Comparison of ENCODE assay signal across 31 cellular contexts in the genomic region with DNA sequence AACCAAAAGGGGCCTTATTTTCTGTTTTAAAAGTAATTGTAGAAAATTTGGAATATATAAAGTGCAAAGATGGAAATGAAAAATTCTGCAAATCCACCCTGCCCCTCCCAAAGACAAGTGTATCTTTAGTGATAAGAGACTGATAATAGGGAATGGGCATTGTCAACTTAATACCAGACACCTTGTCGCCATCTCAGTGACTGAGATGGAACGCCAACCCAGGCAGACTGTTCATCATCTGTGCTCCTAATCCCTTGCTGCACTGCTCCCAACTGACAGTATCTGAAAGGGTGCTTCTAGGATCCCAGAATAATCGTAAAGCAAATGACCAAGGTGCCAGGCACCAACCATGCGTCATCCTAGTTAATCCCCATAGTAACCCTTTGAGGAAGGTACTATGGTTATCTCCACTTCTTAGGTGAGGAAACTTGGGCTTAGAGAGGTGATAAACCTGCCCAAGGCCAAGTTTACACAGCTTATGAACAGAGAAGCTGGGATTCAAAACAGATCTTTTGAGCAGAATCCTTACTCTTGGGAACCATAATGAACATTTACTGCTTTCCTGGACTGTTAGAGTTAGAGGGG.
"Had no signal": no experiment of that assay in that cellular context is flagged by ENCODE, and none has a peak within 500 bp of the region (broad histone marks: within the 10 kb centered on the region; RNA-seq: fewer than 3 reads in every experiment).

No MANE protein-coding gene starts in this region.

- H3K27me3 Mint-ChIP-seq: activated CD4-positive, alpha-beta T cell treated with anti-CD3 and anti-CD28 coated beads, Interleukin-2, amount 10 ng/mL, durations not matched to agents 24 days and 14 days; activated CD8-positive, alpha-beta memory T cell treated with anti-CD3 and anti-CD28 coated beads, Interleukin-2, amount 10 ng/mL, durations not matched to agents 7 days and 5 days; dendritic cell treated with granulocyte-macrophage colony-stimulating factor and Interleukin-4, amounts not matched to agents 40 ng/mL and 50 ng/mL, for 4 days had no signal

- H3K27me3 ChIP-seq: adrenal gland, brain microvascular endothelial cell, esophagus muscularis mucosa, foreskin keratinocyte, gastrocnemius medialis had no signal

- H3K36me3 ChIP-seq: adrenal gland, brain microvascular endothelial cell, esophagus muscularis mucosa, gastrocnemius medialis had no signal

- DNase-seq: activated CD4-positive, alpha-beta memory T cell treated with anti-CD3 and anti-CD28 coated beads for 36 hours; activated CD4-positive, alpha-beta T cell treated with anti-CD3 and anti-CD28 coated beads for 36 hours; activated CD4-positive, alpha-beta T cell treated with anti-CD3 and anti-CD28 coated beads, Interleukin-2, amount 10 ng/mL, durations not matched to agents 24 days and 14 days; activated CD4-positive, CD25-positive, alpha-beta regulatory T cell; activated CD4-positive, CD25-positive, alpha-beta regulatory T cell treated with anti-CD3 and anti-CD28 coated beads, Interleukin-2, amount 50 U/mL, for 72 hours; activated CD8-positive, alpha-beta memory T cell treated with anti-CD3 and anti-CD28 coated beads, Interleukin-2, amount 10 ng/mL, durations not matched to agents 7 days and 5 days; activated CD8-positive, alpha-beta memory T cell treated with anti-CD3 and anti-CD28 coated beads, Interleukin-2, amount 50 U/mL, for 4 hours; activated CD8-positive, alpha-beta T cell treated with anti-CD3 and anti-CD28 coated beads, Interleukin-2, amount 10 ng/mL, durations not matched to agents 7 days and 5 days; activated effector memory CD4-positive, alpha-beta T cell treated with anti-CD3 and anti-CD28 coated beads, Interleukin-2, amount 50 U/mL, for 16 hours; activated naive CD4-positive, alpha-beta T cell treated with anti-CD3 and anti-CD28 coated beads for 36 hours; activated naive CD8-positive, alpha-beta T cell treated with anti-CD3 and anti-CD28 coated beads for 36 hours; activated naive CD8-positive, alpha-beta T cell treated with anti-CD3 and anti-CD28 coated beads, Interleukin-2, amount 50 U/mL, for 24 hours; activated T-cell treated with anti-CD3 and anti-CD28 coated beads, Interleukin-2, amount 50 U/mL, for 1 hour; activated T-cell treated with anti-CD3 and anti-CD28 coated beads, Interleukin-2, amount 50 U/mL, for 48 hours; adrenal gland; anterior cingulate cortex; brain microvascular endothelial cell; dorsolateral prefrontal cortex; effector memory CD8-positive, alpha-beta T cell; erythroblast; gastrocnemius medialis; glutamatergic neuron; T-helper 2 cell had no signal

- H3K4me1 ChIP-seq: adrenal gland, gastrocnemius medialis had no signal

- H3K9me3 ChIP-seq: adrenal gland, esophagus muscularis mucosa, gastrocnemius medialis had no signal

- H3K27ac ChIP-seq: adrenal gland, brain microvascular endothelial cell, coronary artery, dorsolateral prefrontal cortex, foreskin keratinocyte, gastrocnemius medialis had no signal

- H3K36me3 Mint-ChIP-seq: activated CD4-positive, alpha-beta memory T cell treated with anti-CD3 and anti-CD28 coated beads for 36 hours; activated CD8-positive, alpha-beta memory T cell treated with anti-CD3 and anti-CD28 coated beads, Interleukin-2, amount 10 ng/mL, durations not matched to agents 7 days and 5 days; activated naive CD4-positive, alpha-beta T cell treated with anti-CD3 and anti-CD28 coated beads, Interleukin-2, amount 50 U/mL, for 24 hours; activated naive CD8-positive, alpha-beta T cell treated with anti-CD3 and anti-CD28 coated beads for 36 hours had no signal

- H3K4me1 Mint-ChIP-seq: activated CD4-positive, alpha-beta T cell treated with anti-CD3 and anti-CD28 coated beads for 36 hours; activated CD4-positive, alpha-beta T cell treated with anti-CD3 and anti-CD28 coated beads, Interleukin-2, amount 10 ng/mL, durations not matched to agents 24 days and 14 days; activated CD8-positive, alpha-beta memory T cell treated with anti-CD3 and anti-CD28 coated beads, Interleukin-2, amount 10 ng/mL, durations not matched to agents 7 days and 5 days; activated naive CD4-positive, alpha-beta T cell treated with anti-CD3 and anti-CD28 coated beads, Interleukin-2, amount 50 U/mL, for 24 hours; activated naive CD8-positive, alpha-beta T cell treated with anti-CD3 and anti-CD28 coated beads for 36 hours; central memory CD8-positive, alpha-beta T cell had no signal

- H3K4me3 Mint-ChIP-seq: activated CD4-positive, alpha-beta memory T cell treated with anti-CD3 and anti-CD28 coated beads for 36 hours; activated CD4-positive, alpha-beta T cell treated with anti-CD3 and anti-CD28 coated beads for 36 hours; activated CD4-positive, alpha-beta T cell treated with anti-CD3 and anti-CD28 coated beads, Interleukin-2, amount 10 ng/mL, durations not matched to agents 24 days and 14 days; activated CD8-positive, alpha-beta memory T cell treated with anti-CD3 and anti-CD28 coated beads, Interleukin-2, amount 10 ng/mL, durations not matched to agents 7 days and 5 days; activated CD8-positive, alpha-beta T cell treated with anti-CD3 and anti-CD28 coated beads, Interleukin-2, amount 10 ng/mL, durations not matched to agents 7 days and 5 days; activated naive CD4-positive, alpha-beta T cell treated with anti-CD3 and anti-CD28 coated beads for 36 hours; activated naive CD4-positive, alpha-beta T cell treated with anti-CD3 and anti-CD28 coated beads, Interleukin-2, amount 50 U/mL, for 24 hours; activated naive CD8-positive, alpha-beta T cell treated with anti-CD3 and anti-CD28 coated beads for 36 hours; activated naive CD8-positive, alpha-beta T cell treated with anti-CD3 and anti-CD28 coated beads, Interleukin-2, amount 50 U/mL, for 24 hours; activated T-helper 1 cell treated with anti-CD3 and anti-CD28 coated beads, Interleukin-12 subunit alpha, Interleukin-12 subunit beta, Interleukin-2, Interleukin-4 antibody, amounts not matched to agents 30 ng/mL and 10 ng/mL and 1 ng/mL, durations not matched to agents 14 hours and 24 hours and 36 hours; central memory CD8-positive, alpha-beta T cell; dendritic cell treated with granulocyte-macrophage colony-stimulating factor and Interleukin-4, amounts not matched to agents 40 ng/mL and 50 ng/mL, for 4 days; effector memory CD8-positive, alpha-beta T cell had no signal

- H3K9me3 Mint-ChIP-seq: activated CD4-positive, alpha-beta T cell treated with anti-CD3 and anti-CD28 coated beads, Interleukin-2, amount 10 ng/mL, durations not matched to agents 24 days and 14 days; activated naive CD8-positive, alpha-beta T cell treated with anti-CD3 and anti-CD28 coated beads for 36 hours had no signal

- H3K27ac Mint-ChIP-seq: activated CD4-positive, alpha-beta memory T cell treated with anti-CD3 and anti-CD28 coated beads for 36 hours; activated CD4-positive, alpha-beta T cell treated with anti-CD3 and anti-CD28 coated beads for 36 hours; activated CD4-positive, alpha-beta T cell treated with anti-CD3 and anti-CD28 coated beads, Interleukin-2, amount 10 ng/mL, durations not matched to agents 24 days and 14 days; activated CD8-positive, alpha-beta memory T cell treated with anti-CD3 and anti-CD28 coated beads, Interleukin-2, amount 10 ng/mL, durations not matched to agents 7 days and 5 days; activated CD8-positive, alpha-beta T cell treated with anti-CD3 and anti-CD28 coated beads, Interleukin-2, amount 10 ng/mL, durations not matched to agents 7 days and 5 days; activated naive CD4-positive, alpha-beta T cell treated with anti-CD3 and anti-CD28 coated beads for 36 hours; activated naive CD4-positive, alpha-beta T cell treated with anti-CD3 and anti-CD28 coated beads, Interleukin-2, amount 50 U/mL, for 24 hours; activated naive CD8-positive, alpha-beta T cell treated with anti-CD3 and anti-CD28 coated beads for 36 hours; activated naive CD8-positive, alpha-beta T cell treated with anti-CD3 and anti-CD28 coated beads, Interleukin-2, amount 50 U/mL, for 24 hours; activated T-helper 1 cell treated with anti-CD3 and anti-CD28 coated beads, Interleukin-12 subunit alpha, Interleukin-12 subunit beta, Interleukin-2, Interleukin-4 antibody, amounts not matched to agents 30 ng/mL and 10 ng/mL and 1 ng/mL, durations not matched to agents 14 hours and 24 hours and 36 hours; activated T-helper 2 cell treated with anti-CD3 and anti-CD28 coated beads, Interferon-gamma antibody, Interleukin-2, Interleukin-4, amounts not matched to agents 10 μg/mL and 5 μg/mL and 100 μg/mL, durations not matched to agents 14 hours and 24 hours and 36 hours; dendritic cell treated with granulocyte-macrophage colony-stimulating factor and Interleukin-4, amounts not matched to agents 40 ng/mL and 50 ng/mL, for 4 days; effector memory CD8-positive, alpha-beta T cell had no signal

- H3K4me3 ChIP-seq: adrenal gland, coronary artery, dorsolateral prefrontal cortex, esophagus muscularis mucosa, gastrocnemius medialis had no signal
